ENCODE assay signal across 11 cellular contexts in the genomic region with DNA sequence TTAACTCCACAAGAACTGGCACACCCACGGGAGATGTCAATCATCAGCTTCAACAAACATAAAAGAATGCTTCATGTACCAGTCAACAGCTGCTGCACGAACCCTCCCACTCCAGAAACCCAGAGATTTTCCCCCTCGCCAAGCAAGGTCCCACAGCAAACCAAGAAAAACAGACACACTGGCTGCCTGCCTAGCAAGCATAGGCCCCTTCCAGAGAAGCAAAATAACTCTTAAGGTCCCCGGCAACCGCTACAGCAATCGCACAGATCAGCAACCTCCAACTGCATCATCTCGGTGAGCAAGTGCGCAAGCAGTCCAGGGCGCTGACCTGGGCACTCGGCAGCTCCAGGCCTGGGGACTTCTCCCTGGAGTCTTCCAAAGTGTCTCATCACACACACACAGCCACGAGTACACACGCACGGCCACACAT.
DNase-seq lines count a peak whose midpoint lies in the region; TF ChIP-seq lines count a peak whose summit lies in the region.
"Had no signal": no experiment of that assay in that cellular context is flagged by ENCODE, and none has a peak within 500 bp of the region (broad histone marks: within the 10 kb centered on the region; RNA-seq: fewer than 3 reads in every experiment).

No MANE protein-coding gene starts in this region.

- intact Hi-C loops in left ventricle myocardium inferior (cut with micrococcal nuclease): loop anchor here (10.0 kb wide), 1 partner anchor 123 kb away; the partner anchor contains the start of gene STK24
- intact Hi-C loops in sigmoid colon (cut with DNase I): loop anchor here (1.0 to 2.0 kb wide), 2 partner anchors 31 to 126 kb away; partner anchors contain the start of gene STK24

- peak in 3 of 4 donors; percentile 49 to 90 (median 53) for TF ChIP-seq EP300 in sigmoid colon (IDR thresholded peaks at IDR 0.05)

- WGBS in sigmoid colon, 2 donors: 76 to 81% methylated on average over 13 of the region's 13 CpGs

- DNase-seq in GM03348 (ENCODE audit: low spot score) (peak; percentile 31), amniotic epithelial cell (ENCODE audit: low read depth) (peak; percentile 49), left ventricle myocardium inferior (peak; percentile 38), sigmoid colon (peak; percentile 92), Kasumi-1 (lab: John Stamatoyannopoulos, UW) (no peak), DMS114 treated with DMSO at 0.1 percent for 48 hours (lab: John Stamatoyannopoulos, UW; ENCODE audit: unreplicated experiment) (no peak), MG63 (no peak)
- DNase-seq in stimulated activated CD4-positive, alpha-beta T cell treated with anti-CD3 and anti-CD28 coated beads, Interleukin-12 subunit alpha, Interleukin-12 subunit beta, amount 100 ng/mL, for 4 hours: no peak
- DNase-seq: activated CD4-positive, alpha-beta T cell treated with anti-CD3 and anti-CD28 coated beads for 48 hours; erythroblast had no signal

- H3K9me3 ChIP-seq in left ventricle myocardium inferior (replicated peaks): no peaks in the 10 kb centered on the region
- no peaks in the 10 kb centered on the region for H3K9me3 ChIP-seq in sigmoid colon
- H3K9me3 ChIP-seq in MG63: no peaks in the 10 kb centered on the region

- TF ChIP-seq POLR2A in sigmoid colon (IDR thresholded peaks at IDR 0.05): no peak

- no peak overlapping the region for H3K4me3 ChIP-seq in left ventricle myocardium inferior
- H3K4me3 ChIP-seq in sigmoid colon: no peak overlapping the region
- H3K4me3 ChIP-seq in MG63: no peak overlapping the region
- H3K4me3 ChIP-seq: skin epidermis had no signal

- no peaks in the 10 kb centered on the region for H3K27me3 ChIP-seq in left ventricle myocardium inferior (ENCODE audit: low read depth)
- H3K27me3 ChIP-seq in sigmoid colon: no peaks in the 10 kb centered on the region
- H3K27me3 ChIP-seq in MG63: no peaks in the 10 kb centered on the region

- TF ChIP-seq CTCF in left ventricle myocardium inferior (IDR thresholded peaks at IDR 0.05; ENCODE audit: borderline replicate concordance) (no peak), sigmoid colon (IDR thresholded peaks at IDR 0.05) (no peak)

- H3K36me3 ChIP-seq in left ventricle myocardium inferior (peaks cover 45% of the 10 kb centered on the region), sigmoid colon (peaks cover 0 to 44% (median 12%) of the 10 kb centered on the region in 4 donors), MG63 (peaks cover 54% of the 10 kb centered on the region)

- H3K4me1 ChIP-seq in left ventricle myocardium inferior (peaks cover 88% of the 10 kb centered on the region), sigmoid colon (peaks cover 0 to 60% (median 48%) of the 10 kb centered on the region in 4 donors)

- H3K27ac ChIP-seq in left ventricle myocardium inferior (replicated peaks) (peak overlapping the region; percentile 86), sigmoid colon (peak overlapping the region; percentile 64 to 87 (median 80))

Comparison
In these comparisons a context has a peak if more than half of its experiments do, and no peak if none do; other contexts are left out.
1. DNase-seq: peak in GM03348 (single experiment), amniotic epithelial cell (single experiment), left ventricle myocardium inferior (single experiment) and sigmoid colon (single experiment); none in Kasumi-1 (0 of 2), stimulated activated CD4-positive, alpha-beta T cell treated with anti-CD3 and anti-CD28 coated beads, Interleukin-12 subunit alpha, Interleukin-12 subunit beta, amount 100 ng/mL, for 4 hours (single experiment), DMS114 treated with DMSO at 0.1 percent for 48 hours (single experiment) and MG63 (single experiment).